In the genomic region with DNA sequence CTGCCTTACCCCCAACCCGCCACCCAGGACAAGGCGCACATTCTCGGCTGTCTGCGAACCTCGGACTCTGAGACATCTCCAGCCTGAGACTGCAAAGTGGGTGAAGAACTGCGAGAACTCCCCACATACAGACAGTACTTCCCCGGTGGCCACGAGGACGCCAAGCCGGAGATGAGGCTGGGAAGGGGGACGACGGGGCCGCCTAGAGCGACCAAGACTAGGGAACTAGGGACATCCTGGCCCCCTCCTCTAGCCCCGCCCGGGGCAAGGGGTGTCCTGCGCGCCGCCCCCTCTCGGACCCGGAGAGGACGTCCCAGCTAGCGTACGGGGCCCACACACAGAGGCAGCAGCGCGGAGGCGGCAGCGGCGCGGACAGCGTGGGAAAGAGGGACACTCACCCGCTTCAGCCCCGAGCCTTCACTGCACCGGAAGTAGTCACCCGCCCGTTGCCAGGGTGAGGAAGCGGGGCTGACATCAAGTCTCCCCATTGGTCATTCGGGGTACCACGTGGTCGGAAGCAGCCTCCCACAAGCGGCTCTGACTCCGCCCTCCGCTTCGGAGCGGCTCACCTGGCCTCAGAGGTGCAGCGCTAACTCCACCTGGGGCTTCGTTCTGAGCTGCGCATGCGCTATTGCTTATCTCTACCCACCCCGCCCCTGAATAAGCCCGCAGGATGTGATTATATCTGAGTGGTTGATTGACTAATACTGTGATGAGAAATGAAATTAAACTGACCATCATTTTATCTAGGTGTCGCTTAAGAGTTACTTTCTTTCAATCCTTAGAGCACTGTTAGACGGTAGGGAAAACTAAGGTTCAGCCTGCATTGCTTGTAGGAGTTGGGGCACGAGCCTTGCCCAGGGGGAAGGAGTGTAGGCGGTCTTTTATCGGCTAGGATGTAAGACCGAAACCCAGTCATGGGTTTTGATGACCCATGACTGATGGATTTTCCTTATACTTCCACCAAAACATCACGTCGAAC, we compare ENCODE assay signal across 8 cellular contexts. TPM values are rescaled to one million over a fixed set of nuclear protein-coding genes. Genes with fewer than 3 reads are reported as not detected.
DNase-seq lines count a peak whose midpoint lies in the region; TF ChIP-seq lines count a peak whose summit lies in the region.

A gene with protein sequence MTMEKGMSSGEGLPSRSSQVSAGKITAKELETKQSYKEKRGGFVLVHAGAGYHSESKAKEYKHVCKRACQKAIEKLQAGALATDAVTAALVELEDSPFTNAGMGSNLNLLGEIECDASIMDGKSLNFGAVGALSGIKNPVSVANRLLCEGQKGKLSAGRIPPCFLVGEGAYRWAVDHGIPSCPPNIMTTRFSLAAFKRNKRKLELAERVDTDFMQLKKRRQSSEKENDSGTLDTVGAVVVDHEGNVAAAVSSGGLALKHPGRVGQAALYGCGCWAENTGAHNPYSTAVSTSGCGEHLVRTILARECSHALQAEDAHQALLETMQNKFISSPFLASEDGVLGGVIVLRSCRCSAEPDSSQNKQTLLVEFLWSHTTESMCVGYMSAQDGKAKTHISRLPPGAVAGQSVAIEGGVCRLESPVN (minus strand): TSS at position 437 of the 982 bp plus-strand sequence. CDS start 8,854 bp downstream, outside the sequence.

- H3K4me3 ChIP-seq in endocrine pancreas (ENCODE audit: control insufficient read depth, insufficient read depth, low read length) (peak within 1 kb of the TSS; percentile 95), mesendoderm (ENCODE audit: low read length) (peak within 1 kb of the TSS; percentile 88)

- no peak within 1 kb of the TSS for H3K18ac ChIP-seq in mesendoderm (ENCODE audit: low read length)

- H2BK5ac ChIP-seq in mesendoderm (ENCODE audit: low read length): no peak within 1 kb of the TSS

- peaks cover 15% of the 10 kb centered on the region for H3K79me2 ChIP-seq in mesendoderm (ENCODE audit: control insufficient read depth, insufficient read depth, low read length)

- H3K36me3 ChIP-seq in endocrine pancreas (ENCODE audit: control insufficient read depth, insufficient read depth, low read length): no peaks in the 10 kb centered on the region
- H3K36me3 ChIP-seq in mesendoderm (ENCODE audit: control insufficient read depth, insufficient read depth, low read length): no peaks in the 10 kb centered on the region

- no peak within 1 kb of the TSS for H2BK120ac ChIP-seq in mesendoderm (ENCODE audit: low read depth, low read length)

- no peak within 1 kb of the TSS for H3K27ac ChIP-seq in mesendoderm (ENCODE audit: low read depth, low read length)

- no peak within 1 kb of the TSS for H4K8ac ChIP-seq in mesendoderm (ENCODE audit: low read depth, low read length)

- H3K27me3 ChIP-seq in endocrine pancreas (ENCODE audit: control insufficient read depth, insufficient read depth, low read length) (no peaks in the 10 kb centered on the region), mesendoderm (ENCODE audit: insufficient read depth, low read length, poor library complexity) (no peaks in the 10 kb centered on the region)

- no peak within 1 kb of the TSS for H2AK5ac ChIP-seq in mesendoderm (ENCODE audit: low read length)

- H3K9ac ChIP-seq in endocrine pancreas (ENCODE audit: control insufficient read depth, insufficient read depth, low read length) (peak within 1 kb of the TSS; percentile 94), mesendoderm (ENCODE audit: low read length) (peak within 1 kb of the TSS; percentile 84)

- no peak for TF ChIP-seq CTCF in GM20000 (IDR thresholded peaks at IDR 0.05; ENCODE audit: extremely low read depth, missing control alignments)

- DNase-seq in COLO668 (lab: John Stamatoyannopoulos, UW; ENCODE audit: unreplicated experiment) (peak; percentile 99), GM20000 (ENCODE audit: low spot score) (peak; percentile 93), HT-29 (ENCODE audit: low spot score) (peak; percentile 99), NOMO-1 (lab: John Stamatoyannopoulos, UW; ENCODE audit: unreplicated experiment in 2 of 2) (peak; percentile 84 to 90), mesendoderm (peak; percentile 99)
- DNase-seq in activated CD8-positive, alpha-beta memory T cell treated with anti-CD3 and anti-CD28 coated beads for 48 hours (ENCODE audit: low read depth in 2 of 3, low spot score in 2 of 3): peak; percentile 70 to 86 (median 85)
- DNase-seq in stimulated activated CD8-positive, alpha-beta memory T cell treated with anti-CD3 and anti-CD28 coated beads, Interleukin-15, amount 100 ng/mL, for 1 hour (ENCODE audit: low read depth): peak; percentile 94

- H3K9me3 ChIP-seq in endocrine pancreas (ENCODE audit: control insufficient read depth, low read length): no peaks in the 10 kb centered on the region

- WGBS in mesendoderm (ENCODE audit: extremely low coverage, insufficient coverage, low lambda C conversion rate): no CpG with 5 or more reads among the region's 59 CpGs

- H4K5ac ChIP-seq in mesendoderm (ENCODE audit: low read length): no peak within 1 kb of the TSS

- peak within 1 kb of the TSS; percentile 88 for H3K56ac ChIP-seq in mesendoderm (ENCODE audit: low read length)

- H3K4ac ChIP-seq in mesendoderm (ENCODE audit: low read depth, low read length): no peak within 1 kb of the TSS

- H3K4me2 ChIP-seq in mesendoderm (ENCODE audit: low read length): peak within 1 kb of the TSS; percentile 87

- no peak within 1 kb of the TSS for H2BK15ac ChIP-seq in mesendoderm (replicated peaks; ENCODE audit: low read depth)

- H3K23ac ChIP-seq in mesendoderm (ENCODE audit: low read length): no peak within 1 kb of the TSS

- H3K4me1 ChIP-seq in endocrine pancreas (ENCODE audit: control insufficient read depth, insufficient read depth, low read length) (peaks cover 8% of the 10 kb centered on the region), mesendoderm (ENCODE audit: control insufficient read depth, low read depth, low read length) (no peaks in the 10 kb centered on the region)

- peaks cover 4% of the 10 kb centered on the region for H3K79me1 ChIP-seq in mesendoderm (ENCODE audit: low read length)

RNA-seq across cellular contexts. Expression of the gene that starts here (rescaled TPM):
- 9.8 and 12.8 TPM in 2 replicates for total RNA-seq in HT-29 (2014; rRNA removed; shearing (Covaris generic))
- 5.9 TPM for polyA plus RNA-seq in mesendoderm (2013, experiment 1 of 2)
- polyA plus RNA-seq in mesendoderm (2013, experiment 2 of 2): 6.0 TPM
